9 cellular contexts compared by ENCODE assay signal in genomic region chr2:201466050-201466660, GRCh38. TPM values are rescaled to one million over a fixed set of nuclear protein-coding genes. Genes with fewer than 3 reads are reported as not detected.
DNase-seq lines count a peak whose midpoint lies in the region; ATAC-seq, FAIRE-seq and TF ChIP-seq lines count a peak whose summit lies in the region.
"Had no signal": no experiment of that assay in that cellular context is flagged by ENCODE, and none has a peak within 500 bp of the region (broad histone marks: within the 10 kb centered on the region; RNA-seq: fewer than 3 reads in every experiment).

No MANE protein-coding gene starts in this region.

- intact Hi-C loops in esophagus squamous epithelium (cut with DNase I) = no loop called here

- H3K4me2 ChIP-seq in osteoblast (ENCODE audit: insufficient read depth, low read length) = peak overlapping the region; percentile 59

- peak overlapping the region in 3 of 4 donors; percentile 2 to 49 (median 39) for H3K27ac ChIP-seq in esophagus squamous epithelium
- H3K27ac ChIP-seq in osteoblast (ENCODE audit: low read depth, low read length) = peak overlapping the region; percentile 77

- peaks cover 5% of the 10 kb centered on the region for H3K36me3 ChIP-seq in BJ (ENCODE audit: control insufficient read depth, insufficient read depth, low read length)
- H3K36me3 ChIP-seq in esophagus squamous epithelium = peaks cover 4 to 86% (median 12%) of the 10 kb centered on the region in 3 donors
- H3K36me3 ChIP-seq in osteoblast (ENCODE audit: insufficient read depth, low read length) = peaks cover 20% of the 10 kb centered on the region

- H3K27me3 ChIP-seq in BJ (ENCODE audit: control insufficient read depth, insufficient read depth, low read length) = no peaks in the 10 kb centered on the region
- H3K27me3 ChIP-seq in esophagus squamous epithelium = no peaks in the 10 kb centered on the region
- H3K27me3 ChIP-seq in osteoblast (ENCODE audit: insufficient read depth, low read length) = no peaks in the 10 kb centered on the region

- H3K4me1 ChIP-seq in esophagus squamous epithelium = peaks cover 0 to 23% (median 0%) of the 10 kb centered on the region in 3 donors
- peaks cover 32% of the 10 kb centered on the region for H3K4me1 ChIP-seq in osteoblast (ENCODE audit: insufficient read depth, low read length)

- POLR2A ChIA-PET in BJ (lab: Charles Lee) = no interaction called here

- no peaks in the 10 kb centered on the region for H4K20me1 ChIP-seq in osteoblast (ENCODE audit: insufficient read depth, low read length)

- WGBS in esophagus squamous epithelium, 2 donors = 73 to 76% methylated on average over 3 of the region's 3 CpGs

- H3K4me3 ChIP-seq in BJ (ENCODE audit: low read depth, low read length) (no peak overlapping the region), esophagus squamous epithelium (no peak overlapping the region), osteoblast (ENCODE audit: insufficient read depth, low read length) (no peak overlapping the region)

- FAIRE-seq in GM12892 (lab: Jason Lieb, UNC) = no peak

- H2AFZ ChIP-seq in osteoblast (ENCODE audit: low read length) = peak overlapping the region; percentile 40

- H3K79me2 ChIP-seq in osteoblast (ENCODE audit: insufficient read depth, low read length) = no peaks in the 10 kb centered on the region

- no peak for TF ChIP-seq POLR2A in esophagus squamous epithelium (IDR thresholded peaks at IDR 0.05)
- no peak for TF ChIP-seq POLR2A in GM12892 (IDR thresholded peaks at IDR 0.05; ENCODE audit: low read depth, low read length)

- TF ChIP-seq CTCF in BJ (IDR thresholded peaks at IDR 0.05; ENCODE audit: insufficient read depth, low read depth, low read length) (no peak), esophagus squamous epithelium (IDR thresholded peaks at IDR 0.05) (no peak), osteoblast (IDR thresholded peaks at IDR 0.05; ENCODE audit: extremely low read depth, low read depth, low read length) (no peak)

- CTCF ChIA-PET in BJ (lab: Yijun Ruan, JAX) = interaction anchor here (0.6 to 1.2 kb wide), 3 partner anchors 11 to 316 kb away, joined by 3 to 5 read pairs (median 3); a partner anchor contains a TSS

- ATAC-seq in GM21367 (IDR thresholded peaks at IDR 0.05; ENCODE audit: unreplicated experiment) (no peak), HG03175 (IDR thresholded peaks at IDR 0.05; ENCODE audit: unreplicated experiment) (no peak)

- DNase-seq in BJ (ENCODE audit: low read depth) (peak; percentile 59), NCI-H82 (lab: John Stamatoyannopoulos, UW) (peak; percentile 82), esophagus squamous epithelium (lab: John Stamatoyannopoulos, UW) (no peak), osteoblast (ENCODE audit: insufficient read length, low spot score, missing footprints) (peak; percentile 86), mucosa of gallbladder (ENCODE audit: low spot score) (no peak), GM12892 (ENCODE audit: insufficient read length) (no peak)
- DNase-seq: DND-41 had no signal

- no peaks in the 10 kb centered on the region for H3K9me3 ChIP-seq in esophagus squamous epithelium
- no peaks in the 10 kb centered on the region for H3K9me3 ChIP-seq in osteoblast (ENCODE audit: low read depth, low read length)

RNA-seq across cellular contexts. Expression of gene STRADB, which starts 14.6 kb away (rescaled TPM):
- 18.2 and 31.3 TPM in 2 replicates for polyA plus RNA-seq in BJ (2011; rRNA removed)
- 9.0 and 15.4 TPM in 2 replicates for polyA minus RNA-seq in BJ (2011; rRNA and poly(A)+ RNA removed)
- total RNA-seq in esophagus squamous epithelium (10 to 100 TPM in 3 of 4 donors, 1 to 10 TPM in 1; 4.8 to 18.2 (median 14.6) TPM), osteoblast (43.1 and 55.7 TPM in 2 replicates), mucosa of gallbladder (52.2 TPM)
- polyA plus RNA-seq in GM12892 (2012; ENCODE audit: missing spikeins) = 18.6 TPM

RNA-seq across cellular contexts. Expression of gene TRAK2, which starts 14.9 kb away (rescaled TPM):
- 25.3 and 34.7 TPM in 2 replicates for polyA plus RNA-seq in BJ (2011; rRNA removed)
- 28.7 and 34.5 TPM in 2 replicates for polyA minus RNA-seq in BJ (2011; rRNA and poly(A)+ RNA removed)
- total RNA-seq in esophagus squamous epithelium = 10 to 100 TPM in 2 of 4 donors, 1 to 10 TPM in 2; 7.9 to 32.8 (median 13.7) TPM
- 56.8 and 66.3 TPM in 2 replicates for total RNA-seq in osteoblast
- total RNA-seq in mucosa of gallbladder = 63.8 TPM
- 8.5 TPM for polyA plus RNA-seq in GM12892 (2012; ENCODE audit: missing spikeins)

Comparison
In these comparisons a context has a peak if more than half of its experiments do, and no peak if none do; other contexts are left out.
1. DNase-seq: peak in BJ (single experiment), NCI-H82 (single experiment) and osteoblast (single experiment); none in esophagus squamous epithelium (single experiment), mucosa of gallbladder (single experiment) and GM12892 (single experiment).